Comparison of ENCODE assay signal across 33 cellular contexts in the genomic region with DNA sequence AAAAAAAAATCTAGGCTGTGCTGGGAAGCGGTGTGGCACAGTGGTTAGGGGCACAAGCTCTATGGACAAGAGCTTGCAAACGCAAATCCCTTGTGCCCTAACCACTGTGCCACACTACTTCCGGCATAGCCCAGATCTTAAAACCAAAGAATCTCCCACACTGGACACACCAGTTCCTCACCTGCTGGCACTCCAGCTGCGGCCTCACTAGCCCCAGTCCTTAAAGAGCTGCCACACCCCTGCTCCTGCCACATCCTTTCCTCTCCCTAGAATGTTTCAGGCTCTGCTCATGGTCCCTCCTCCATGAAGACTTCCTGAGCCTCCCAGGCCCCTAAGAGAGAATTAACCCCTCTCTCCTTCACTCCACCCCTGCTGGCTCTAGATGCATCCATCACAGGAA.
DNase-seq lines count a peak whose midpoint lies in the region; ATAC-seq and TF ChIP-seq lines count a peak whose summit lies in the region.
"Had no signal": no experiment of that assay in that cellular context is flagged by ENCODE, and none has a peak within 500 bp of the region (broad histone marks: within the 10 kb centered on the region; RNA-seq: fewer than 3 reads in every experiment).

No MANE protein-coding gene starts in this region.

- H3K4me1 ChIP-seq in RWPE2 (ENCODE audit: insufficient read depth, poor library complexity, severe bottlenecking) (no peaks in the 10 kb centered on the region), esophagus muscularis mucosa (peaks cover 0 to 17% (median 16%) of the 10 kb centered on the region in 4 donors)
- H3K4me1 ChIP-seq: BE2C, BLaER1, Caco-2 had no signal

- H3K36me3 ChIP-seq in RWPE2 (ENCODE audit: low read depth) (no peaks in the 10 kb centered on the region), esophagus muscularis mucosa (no peaks in the 10 kb centered on the region)
- H3K36me3 ChIP-seq: BE2C; BLaER1; BLaER1 treated with 17β-estradiol and CSF1 and Interleukin-3, amounts not matched to agents 10 nM and 100 nM had no signal

- peaks cover 7% of the 10 kb centered on the region for H3K27me3 Mint-ChIP-seq in activated naive CD4-positive, alpha-beta T cell treated with anti-CD3 and anti-CD28 coated beads, Interleukin-2, amount 50 U/mL, for 24 hours

- H3K4me3 ChIP-seq in RWPE2 (ENCODE audit: severe bottlenecking), result no peak overlapping the region
- no peak overlapping the region for H3K4me3 ChIP-seq in esophagus muscularis mucosa
- H3K4me3 ChIP-seq: A549; BLaER1; BLaER1 treated with 17β-estradiol and CSF1 and Interleukin-3, amounts not matched to agents 10 nM and 100 nM had no signal

- no peak overlapping the region for H3K27ac ChIP-seq in RWPE2 (ENCODE audit: poor library complexity, severe bottlenecking)
- no peak overlapping the region for H3K27ac ChIP-seq in esophagus muscularis mucosa (replicated peaks in 1 of 4)
- H3K27ac ChIP-seq: 22Rv1; A549; BLaER1; BLaER1 treated with 17β-estradiol and CSF1 and Interleukin-3, amounts not matched to agents 10 nM and 100 nM; C4-2B had no signal

- H3K27me3 ChIP-seq in RWPE2 (ENCODE audit: insufficient read depth, poor library complexity, severe bottlenecking) (peaks cover 2% of the 10 kb centered on the region), esophagus muscularis mucosa (peaks cover 0 to 20% (median 0%) of the 10 kb centered on the region in 4 donors)
- H3K27me3 ChIP-seq: BE2C; BLaER1; BLaER1 treated with 17β-estradiol and CSF1 and Interleukin-3, amounts not matched to agents 10 nM and 100 nM had no signal

- TF ChIP-seq POLR2A in esophagus muscularis mucosa (IDR thresholded peaks at IDR 0.05; ENCODE audit: low read depth), result no peak

- H3K9me3 Mint-ChIP-seq in activated naive CD4-positive, alpha-beta T cell treated with anti-CD3 and anti-CD28 coated beads, Interleukin-2, amount 50 U/mL, for 24 hours, result no peaks in the 10 kb centered on the region
- H3K9me3 Mint-ChIP-seq: CD4-positive, alpha-beta memory T cell; CD4-positive, alpha-beta T cell; CD8-positive, alpha-beta memory T cell; CD8-positive, alpha-beta T cell had no signal

- intact Hi-C loops in esophagus muscularis mucosa (cut with DNase I), result no loop called here

- H3K9me3 ChIP-seq in RWPE2 (ENCODE audit: severe bottlenecking), result no peaks in the 10 kb centered on the region
- H3K9me3 ChIP-seq in esophagus muscularis mucosa, result no peaks in the 10 kb centered on the region
- H3K9me3 ChIP-seq: A549, BE2C, BLaER1 had no signal

- H3K4me3 Mint-ChIP-seq in activated naive CD4-positive, alpha-beta T cell treated with anti-CD3 and anti-CD28 coated beads, Interleukin-2, amount 50 U/mL, for 24 hours, result no peak overlapping the region
- H3K4me3 Mint-ChIP-seq: B cell; CD14-positive monocyte; CD4-positive, alpha-beta memory T cell; CD4-positive, alpha-beta T cell; CD4-positive, CD25-positive, alpha-beta regulatory T cell; CD8-positive, alpha-beta memory T cell; CD8-positive, alpha-beta T cell had no signal

- WGBS in esophagus muscularis mucosa, result 89% methylated on average over 4 of the region's 4 CpGs

- TF ChIP-seq EP300 in esophagus muscularis mucosa (IDR thresholded peaks at IDR 0.05), result no peak

- TF ChIP-seq CTCF in RWPE2 (IDR thresholded peaks at IDR 0.05; ENCODE audit: poor library complexity, severe bottlenecking) (no peak), esophagus muscularis mucosa (IDR thresholded peaks at IDR 0.05) (no peak)

- no peaks in the 10 kb centered on the region for H3K4me1 Mint-ChIP-seq in activated naive CD4-positive, alpha-beta T cell treated with anti-CD3 and anti-CD28 coated beads, Interleukin-2, amount 50 U/mL, for 24 hours
- H3K4me1 Mint-ChIP-seq: B cell; CD4-positive, CD25-positive, alpha-beta regulatory T cell; CD8-positive, alpha-beta memory T cell had no signal

- H3K27ac Mint-ChIP-seq in activated naive CD4-positive, alpha-beta T cell treated with anti-CD3 and anti-CD28 coated beads, Interleukin-2, amount 50 U/mL, for 24 hours, result peak overlapping the region; percentile 51
- H3K27ac Mint-ChIP-seq: B cell; CD14-positive monocyte; CD4-positive, alpha-beta memory T cell; CD4-positive, alpha-beta T cell; CD4-positive, CD25-positive, alpha-beta regulatory T cell; CD8-positive, alpha-beta memory T cell; CD8-positive, alpha-beta T cell had no signal

- no peak for ATAC-seq in RWPE2 (ENCODE audit: low read depth)
- no peak for ATAC-seq in HG03442 (IDR thresholded peaks at IDR 0.05; ENCODE audit: unreplicated experiment)
- ATAC-seq: A549; CD8-positive, alpha-beta T cell had no signal

- H3K36me3 Mint-ChIP-seq in activated naive CD4-positive, alpha-beta T cell treated with anti-CD3 and anti-CD28 coated beads, Interleukin-2, amount 50 U/mL, for 24 hours, result no peaks in the 10 kb centered on the region
- H3K36me3 Mint-ChIP-seq: CD14-positive monocyte; CD4-positive, alpha-beta memory T cell; CD4-positive, CD25-positive, alpha-beta regulatory T cell; CD8-positive, alpha-beta memory T cell; CD8-positive, alpha-beta T cell had no signal

- DNase-seq in activated naive CD4-positive, alpha-beta T cell treated with anti-CD3 and anti-CD28 coated beads, Interleukin-2, amount 50 U/mL, for 16 hours, result no peak
- DNase-seq in RWPE2 (ENCODE audit: low spot score), result peak; percentile 58
- DNase-seq in esophagus muscularis mucosa (ENCODE audit: extremely low spot score), result peak; percentile 60
- no peak for DNase-seq in AG08395 (ENCODE audit: low spot score)
- DNase-seq: 8988T; ACHN; AML-193; BE2C; C1 segment of cervical spinal cord; Caco-2; Calu3; CD4-positive, alpha-beta memory T cell; CD4-positive, alpha-beta T cell; CD4-positive, CD25-positive, alpha-beta regulatory T cell; CD8-positive, alpha-beta memory T cell; CD8-positive, alpha-beta T cell; COR-L47; DMS 273 treated with DMSO at 0.1 percent for 48 hours; DMS153; DMS53; DMS79; DMS79 treated with DMSO at 0.1 percent for 48 hours; DND-41; EL had no signal

Comparison
In these comparisons a context has a peak if more than half of its experiments do, and no peak if none do; other contexts are left out.
1. DNase-seq: peak in RWPE2 (single experiment) and esophagus muscularis mucosa (single experiment); none in activated naive CD4-positive, alpha-beta T cell treated with anti-CD3 and anti-CD28 coated beads, Interleukin-2, amount 50 U/mL, for 16 hours (single experiment) and AG08395 (single experiment).